In genomic region chr7:128827971-128828711, GRCh38 we compare ENCODE assay signal across 12 cellular contexts. TPM values are rescaled to one million over a fixed set of nuclear protein-coding genes. Genes with fewer than 3 reads are reported as not detected.
DNase-seq lines count a peak whose midpoint lies in the region; ATAC-seq and TF ChIP-seq lines count a peak whose summit lies in the region.
"Had no signal": no experiment of that assay in that cellular context is flagged by ENCODE, and none has a peak within 500 bp of the region (broad histone marks: within the 10 kb centered on the region; RNA-seq: fewer than 3 reads in every experiment).

No MANE protein-coding gene starts in this region.

- peaks cover 11% of the 10 kb centered on the region for H3K4me1 Mint-ChIP-seq in T-helper 17 cell

- no peaks in the 10 kb centered on the region for H3K27me3 ChIP-seq in gastroesophageal sphincter
- no peaks in the 10 kb centered on the region for H3K27me3 ChIP-seq in prostate gland (replicated peaks; ENCODE audit: insufficient read depth)

- H3K4me1 ChIP-seq in gastroesophageal sphincter: peaks cover 3 to 60% (median 29%) of the 10 kb centered on the region in 3 donors
- H3K4me1 ChIP-seq in prostate gland (replicated peaks): no peaks in the 10 kb centered on the region

- 26 to 62% methylated on average over 4 to 5 of the region's 10 CpGs for WGBS in gastroesophageal sphincter (ENCODE audit: low coverage in 1 of 2), 2 donors
- 72% methylated on average over 10 of the region's 10 CpGs for WGBS in prostate gland

- TF ChIP-seq CTCF in gastroesophageal sphincter (IDR thresholded peaks at IDR 0.05): no peak
- TF ChIP-seq CTCF in prostate gland (IDR thresholded peaks at IDR 0.05): no peak

- H3K36me3 Mint-ChIP-seq in T-helper 17 cell (ENCODE audit: low read depth): no peaks in the 10 kb centered on the region
- H3K36me3 Mint-ChIP-seq: CD4-positive, alpha-beta memory T cell had no signal

- TF ChIP-seq EP300 in gastroesophageal sphincter (IDR thresholded peaks at IDR 0.05): no peak

- H3K27me3 Mint-ChIP-seq in T-helper 17 cell: peaks cover 53% of the 10 kb centered on the region

- H3K4me3 ChIP-seq in gastroesophageal sphincter (no peak overlapping the region), prostate gland (no peak overlapping the region)

- H3K4me3 Mint-ChIP-seq in T-helper 17 cell: peak overlapping the region; percentile 53

- H3K36me3 ChIP-seq in gastroesophageal sphincter (no peaks in the 10 kb centered on the region), prostate gland (no peaks in the 10 kb centered on the region)

- H3K27ac ChIP-seq in gastroesophageal sphincter (peak overlapping the region; percentile 60 to 96 (median 94)), prostate gland (peak overlapping the region; percentile 62 to 71)
- H3K27ac ChIP-seq: KMS-11 had no signal

- H3K27ac Mint-ChIP-seq in T-helper 17 cell: no peak overlapping the region
- H3K27ac Mint-ChIP-seq: CD4-positive, alpha-beta memory T cell had no signal

- peak; percentile 89 for DNase-seq in EL
- DNase-seq in T-helper 17 cell: no peak
- DNase-seq in prostate gland (ENCODE audit: low spot score): no peak
- no peak for DNase-seq in NCI-H1930 (lab: John Stamatoyannopoulos, UW)
- DNase-seq in NCI-H2227 (lab: John Stamatoyannopoulos, UW; ENCODE audit: unreplicated experiment): no peak
- DNase-seq: activated CD4-positive, CD25-positive, alpha-beta regulatory T cell; CD4-positive, alpha-beta memory T cell; stimulated activated naive CD4-positive, alpha-beta T cell had no signal

- intact Hi-C loops in prostate gland (cut with DNase I): loop anchor here (5.0 kb wide), 1 partner anchor 36 kb away; the partner anchor contains the start of gene CCDC136

- TF ChIP-seq POLR2A in gastroesophageal sphincter (IDR thresholded peaks at IDR 0.05) (peak in 1 of 2 donors; percentile 11), prostate gland (IDR thresholded peaks at IDR 0.05) (no peak)

- no peak for ATAC-seq in T-helper 17 cell
- peak; percentile 21 for ATAC-seq in gastroesophageal sphincter
- ATAC-seq in GM19397 (IDR thresholded peaks at IDR 0.05; ENCODE audit: unreplicated experiment): no peak
- no peak for ATAC-seq in GM18868 (IDR thresholded peaks at IDR 0.05; ENCODE audit: unreplicated experiment)

- no peaks in the 10 kb centered on the region for H3K9me3 ChIP-seq in T-helper 17 cell (ENCODE audit: control insufficient read depth, low read length, poor library complexity, severe bottlenecking)
- no peaks in the 10 kb centered on the region for H3K9me3 ChIP-seq in gastroesophageal sphincter
- no peaks in the 10 kb centered on the region for H3K9me3 ChIP-seq in prostate gland

RNA-seq across cellular contexts. Expression of gene FLNC, which starts 2.1 kb away (rescaled TPM):
- total RNA-seq in T-helper 17 cell (under 1 TPM; 0.05 TPM), gastroesophageal sphincter (1,000 to 10,000 TPM in 1 of 4 donors, 100 to 1,000 TPM in 3; 308 to 1,162 (median 401) TPM), prostate gland (100 to 1,000 TPM; 104 to 150 TPM)

RNA-seq across cellular contexts. Expression of gene ATP6V1F, which starts 34.5 kb away (rescaled TPM):
- total RNA-seq in T-helper 17 cell: 10 to 100 TPM; 62.5 to 68.7 TPM
- 100 to 1,000 TPM in 1 of 4 donors, 10 to 100 TPM in 3; 67.7 to 101 (median 84.5) TPM for total RNA-seq in gastroesophageal sphincter
- 100 to 1,000 TPM; 116 to 118 TPM for total RNA-seq in prostate gland

RNA-seq across cellular contexts. Expression of gene CCDC136, which starts 36.4 kb away (rescaled TPM):
- total RNA-seq in T-helper 17 cell: 1 to 10 TPM; 7.5 to 7.7 TPM
- total RNA-seq in gastroesophageal sphincter: 10 to 100 TPM; 14.5 to 46.9 (median 21.5) TPM
- total RNA-seq in prostate gland: 10 to 100 TPM; 11.7 to 61.2 TPM

RNA-seq across cellular contexts. Expression of gene OPN1SW, which starts 52.5 kb away (rescaled TPM):
- total RNA-seq in T-helper 17 cell (not detected), gastroesophageal sphincter (not detected), prostate gland (not detected)
- total RNA-seq: CD4-positive, alpha-beta memory T cell had no signal

Comparison
In these comparisons a context has a peak if more than half of its experiments do, and no peak if none do; other contexts are left out.
1. RNA of gene FLNC, which starts 2.1 kb away (total RNA-seq): 308 to 1,162 TPM in gastroesophageal sphincter and 104 to 150 TPM in prostate gland; 0.05 TPM in T-helper 17 cell; every median in the first group is over 10 times any median in the second.